ENCODE assay signal across 19 cellular contexts in genomic region chr9:34133436-34133949, GRCh38. TPM values are rescaled to one million over a fixed set of nuclear protein-coding genes. Genes with fewer than 3 reads are reported as not detected.
DNase-seq lines count a peak whose midpoint lies in the region; ATAC-seq and TF ChIP-seq lines count a peak whose summit lies in the region.
"Had no signal": no experiment of that assay in that cellular context is flagged by ENCODE, and none has a peak within 500 bp of the region (broad histone marks: within the 10 kb centered on the region; RNA-seq: fewer than 3 reads in every experiment).

No MANE protein-coding gene starts in this region.

- H3K4me3 ChIP-seq in left ventricle myocardium inferior: no peak overlapping the region
- H3K4me3 ChIP-seq: BLaER1 treated with 17β-estradiol and CSF1 and Interleukin-3, amounts not matched to agents 10 nM and 100 nM had no signal

- H3K9me3 ChIP-seq in left ventricle myocardium inferior (replicated peaks): no peaks in the 10 kb centered on the region
- H3K9me3 ChIP-seq: BE2C had no signal

- TF ChIP-seq CTCF in left ventricle myocardium inferior (IDR thresholded peaks at IDR 0.05; ENCODE audit: borderline replicate concordance): no peak

- intact Hi-C loops in Right ventricle myocardium inferior (cut with DNase I) (no loop called here), left ventricle myocardium inferior (cut with micrococcal nuclease) (no loop called here)

- DNase-seq in NCI-H748 (lab: John Stamatoyannopoulos, UW; ENCODE audit: unreplicated experiment) (peak; percentile 16), NCI-H748 treated with DMSO at 0.1 percent for 48 hours (lab: John Stamatoyannopoulos, UW) (no peak), Right ventricle myocardium inferior (ENCODE audit: missing footprints) (no peak), left ventricle myocardium inferior (no peak), erythroblast (lab: John Stamatoyannopoulos, UW) (peak; percentile 25 to 40), NCI-H2227 treated with DMSO at 0.1 percent for 48 hours (lab: John Stamatoyannopoulos, UW) (no peak), mucosa of gallbladder (ENCODE audit: low spot score) (no peak)
- DNase-seq: BE2C; CD4-positive, alpha-beta T cell; CD8-positive, alpha-beta memory T cell; DMS 273 treated with DMSO at 0.1 percent for 48 hours; DMS79 treated with DMSO at 0.1 percent for 48 hours; GF-D8; GOT3; H7; HCEC 1CT had no signal

- no peaks in the 10 kb centered on the region for H3K27me3 ChIP-seq in left ventricle myocardium inferior (ENCODE audit: low read depth)
- H3K27me3 ChIP-seq: BE2C; BLaER1 treated with 17β-estradiol and CSF1 and Interleukin-3, amounts not matched to agents 10 nM and 100 nM had no signal

- no peak overlapping the region for H3K27ac ChIP-seq in left ventricle myocardium inferior (replicated peaks)
- H3K27ac ChIP-seq: 22Rv1; BLaER1 treated with 17β-estradiol and CSF1 and Interleukin-3, amounts not matched to agents 10 nM and 100 nM had no signal

- TF ChIP-seq POLR2A in erythroblast (IDR thresholded peaks at IDR 0.05; ENCODE audit: low read length): no peak

- ATAC-seq in Right ventricle myocardium inferior (peak; percentile 23), GM18867 (IDR thresholded peaks at IDR 0.05; ENCODE audit: unreplicated experiment) (no peak)

- no peaks in the 10 kb centered on the region for H3K36me3 ChIP-seq in left ventricle myocardium inferior
- H3K36me3 ChIP-seq: BE2C; BLaER1 treated with 17β-estradiol and CSF1 and Interleukin-3, amounts not matched to agents 10 nM and 100 nM had no signal

- H3K4me1 ChIP-seq in left ventricle myocardium inferior: no peaks in the 10 kb centered on the region
- H3K4me1 ChIP-seq: BE2C had no signal

RNA-seq across cellular contexts. Expression of gene DCAF12, which starts 7.0 kb away (rescaled TPM):
- total RNA-seq in Right ventricle myocardium inferior (17.6 TPM), left ventricle myocardium inferior (16.4 TPM), mucosa of gallbladder (33.7 TPM)

RNA-seq across cellular contexts. Expression of gene UBAP1, which starts 45.4 kb away (rescaled TPM):
- total RNA-seq in Right ventricle myocardium inferior (48.9 TPM), left ventricle myocardium inferior (37.6 TPM), mucosa of gallbladder (45.2 TPM)

Comparison
In these comparisons a context has a peak if more than half of its experiments do, and no peak if none do; other contexts are left out.
1. DNase-seq: peak in NCI-H748 (single experiment) and erythroblast (2 of 2); none in NCI-H748 treated with DMSO at 0.1 percent for 48 hours (single experiment), Right ventricle myocardium inferior (single experiment), left ventricle myocardium inferior (single experiment), NCI-H2227 treated with DMSO at 0.1 percent for 48 hours (single experiment) and mucosa of gallbladder (single experiment).